In the genomic region with DNA sequence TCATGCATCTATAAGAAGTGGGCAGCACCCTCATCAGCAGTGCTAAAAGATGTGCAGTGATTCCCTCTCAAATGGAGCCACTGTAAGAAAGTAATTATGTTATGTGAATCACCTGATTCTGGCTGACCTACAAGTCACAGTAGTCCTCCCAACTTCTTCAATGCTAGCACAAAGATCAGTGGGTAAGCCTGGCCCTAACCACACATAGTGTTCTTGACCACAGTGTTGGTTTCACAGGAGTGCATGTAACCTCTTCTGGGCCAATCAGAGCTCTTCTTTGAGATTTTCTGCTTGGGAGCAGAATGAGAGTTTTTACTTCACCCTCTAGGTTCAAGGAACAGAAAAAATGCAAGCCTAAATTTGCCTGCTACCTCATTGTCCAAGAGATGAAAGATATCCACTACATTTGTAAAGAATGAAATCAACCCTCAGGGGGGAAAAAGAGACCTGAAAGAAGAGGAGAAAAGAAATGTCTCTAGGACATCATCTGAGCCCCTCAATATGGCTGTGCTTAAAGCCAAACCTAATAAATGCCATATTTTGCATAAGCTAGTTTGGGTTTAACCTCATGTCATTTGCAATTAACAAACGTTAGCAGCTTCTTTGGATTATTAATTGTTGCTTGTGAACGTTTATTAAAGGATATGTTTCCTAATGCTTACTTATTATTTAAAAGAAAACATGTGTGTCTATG, we compare ENCODE assay signal across 12 cellular contexts.
DNase-seq lines count a peak whose midpoint lies in the region; ATAC-seq and TF ChIP-seq lines count a peak whose summit lies in the region.
"Had no signal": no experiment of that assay in that cellular context is flagged by ENCODE, and none has a peak within 500 bp of the region (broad histone marks: within the 10 kb centered on the region; RNA-seq: fewer than 3 reads in every experiment).

No MANE protein-coding gene starts in this region.

- intact Hi-C loops in left lung (cut with DNase I) = no loop called here
- intact Hi-C loops in ascending aorta (cut with DNase I) = no loop called here

- DNase-seq in astrocyte of the spinal cord (ENCODE audit: low read depth, low spot score) (peak; percentile 36), coronary artery (ENCODE audit: low spot score) (no peak), left lung (no peak), ascending aorta (ENCODE audit: low spot score in 2 of 2) (no peak), DMS153 (lab: John Stamatoyannopoulos, UW) (no peak)
- DNase-seq: activated B cell treated with CpG ODN at 0.5 μM for 24 hours, NCI-H526, occipital lobe had no signal

- H3K4me1 ChIP-seq in left lung (peaks cover 0 to 13% of the 10 kb centered on the region in 2 donors), ascending aorta (no peaks in the 10 kb centered on the region)

- ATAC-seq in GM18861 (IDR thresholded peaks at IDR 0.05; ENCODE audit: unreplicated experiment) (peak; percentile 100), GM21576 (IDR thresholded peaks at IDR 0.05; ENCODE audit: unreplicated experiment) (peak; percentile 100), HG03354 (IDR thresholded peaks at IDR 0.05; ENCODE audit: poor library complexity, severe bottlenecking, unreplicated experiment) (peak; percentile 100), left lung (no peak)

- H3K4me3 ChIP-seq in astrocyte of the spinal cord (ENCODE audit: low read depth, low read length) = no peak overlapping the region
- H3K4me3 ChIP-seq in coronary artery = no peak overlapping the region
- no peak overlapping the region for H3K4me3 ChIP-seq in left lung
- no peak overlapping the region for H3K4me3 ChIP-seq in ascending aorta

- TF ChIP-seq CTCF in astrocyte of the spinal cord (IDR thresholded peaks at IDR 0.05; ENCODE audit: low read depth, low read length) (no peak), coronary artery (IDR thresholded peaks at IDR 0.05) (no peak), left lung (IDR thresholded peaks at IDR 0.05) (no peak), ascending aorta (IDR thresholded peaks at IDR 0.05) (no peak)

- H3K27me3 ChIP-seq in left lung (no peaks in the 10 kb centered on the region), ascending aorta (no peaks in the 10 kb centered on the region)

- in situ Hi-C loops in astrocyte of the spinal cord (cut with HindIII; ENCODE audit: low sequenced_read_pairs) = no loop called here

- no peak overlapping the region for H3K27ac ChIP-seq in coronary artery
- H3K27ac ChIP-seq in left lung = no peak overlapping the region
- no peak overlapping the region for H3K27ac ChIP-seq in ascending aorta
- H3K27ac ChIP-seq: HL-60 had no signal

- H3K9me3 ChIP-seq in left lung (peaks cover 0 to 9% of the 10 kb centered on the region in 2 donors), ascending aorta (no peaks in the 10 kb centered on the region)

- no peaks in the 10 kb centered on the region for H3K36me3 ChIP-seq in left lung
- no peaks in the 10 kb centered on the region for H3K36me3 ChIP-seq in ascending aorta
